Comparison of ENCODE assay signal across 18 cellular contexts in genomic region chr3:115330406-115330805, GRCh38.
A peak's percentile ranks its signal among the peaks of the same experiment; 100 is the strongest.
DNase-seq lines count a peak whose midpoint lies in the region; ATAC-seq and TF ChIP-seq lines count a peak whose summit lies in the region.
"Had no signal": no experiment of that assay in that cellular context is flagged by ENCODE, and none has a peak within 500 bp of the region (broad histone marks: within the 10 kb centered on the region; RNA-seq: fewer than 3 reads in every experiment).

No MANE protein-coding gene starts in this region.

- H3K4me3 Mint-ChIP-seq in naive thymus-derived CD8-positive, alpha-beta T cell, result no peak overlapping the region
- H3K4me3 Mint-ChIP-seq: neural progenitor cell had no signal

- 90% methylated on average over 1 of the region's 1 CpG for WGBS in smooth muscle cell (ENCODE audit: low lambda C conversion rate)

- H3F3A ChIP-seq in smooth muscle cell (ENCODE audit: low read depth), result no peaks in the 10 kb centered on the region

- peak overlapping the region; percentile 45 for H3K4me2 ChIP-seq in smooth muscle cell
- H3K4me2 ChIP-seq: neural progenitor cell, PC-9 had no signal

- H3K36me3 Mint-ChIP-seq in naive thymus-derived CD8-positive, alpha-beta T cell, result no peaks in the 10 kb centered on the region
- H3K36me3 Mint-ChIP-seq: neural progenitor cell had no signal

- peaks cover 0 to 5% (median 0%) of the 10 kb centered on the region in 9 donors for H3K9me3 Mint-ChIP-seq in naive thymus-derived CD8-positive, alpha-beta T cell
- H3K9me3 Mint-ChIP-seq: neural progenitor cell had no signal

- H3K27me3 ChIP-seq in smooth muscle cell (ENCODE audit: low read depth), result no peaks in the 10 kb centered on the region
- H3K27me3 ChIP-seq: adrenal gland, neural progenitor cell, spleen, tibial nerve had no signal

- H3K27me3 Mint-ChIP-seq in naive thymus-derived CD8-positive, alpha-beta T cell, result peaks cover 0 to 4% (median 2%) of the 10 kb centered on the region in 5 donors

- DNase-seq in DMS153 (lab: John Stamatoyannopoulos, UW) (peak; percentile 14), DMS153 treated with DMSO at 0.1 percent for 48 hours (lab: John Stamatoyannopoulos, UW; ENCODE audit: unreplicated experiment) (no peak), amniotic epithelial cell (ENCODE audit: low read depth) (peak; percentile 79), foreskin melanocyte (peak; percentile 78), smooth muscle cell (lab: John Stamatoyannopoulos, UW; ENCODE audit: unreplicated experiment) (no peak), NCI-H1694 (lab: John Stamatoyannopoulos, UW) (no peak)
- DNase-seq in naive thymus-derived CD8-positive, alpha-beta T cell, result no peak
- DNase-seq in activated naive CD4-positive, alpha-beta T cell (lab: John Stamatoyannopoulos, UW), result no peak
- DNase-seq: activated CD4-positive, alpha-beta T cell treated with anti-CD3 and anti-CD28 coated beads for 1 hour; activated T-cell treated with anti-CD3 and anti-CD28 coated beads for 4 hours; adrenal gland; effector CD4-positive, alpha-beta T cell; PC-9; spleen had no signal

- H3K36me3 ChIP-seq in smooth muscle cell (ENCODE audit: low read depth), result no peaks in the 10 kb centered on the region
- H3K36me3 ChIP-seq: adrenal gland, neural progenitor cell, spleen, tibial nerve had no signal

- no peak for TF ChIP-seq CTCF in smooth muscle cell (IDR thresholded peaks at IDR 0.05; ENCODE audit: borderline replicate concordance, insufficient read depth, poor library complexity, severe bottlenecking)

- H3K27ac Mint-ChIP-seq in naive thymus-derived CD8-positive, alpha-beta T cell, result no peak overlapping the region
- H3K27ac Mint-ChIP-seq: neural progenitor cell had no signal

- H3K4me3 ChIP-seq in smooth muscle cell, result no peak overlapping the region
- H3K4me3 ChIP-seq: adrenal gland, neural progenitor cell, PC-9, spleen, tibial nerve had no signal

- H3K4me1 Mint-ChIP-seq in naive thymus-derived CD8-positive, alpha-beta T cell, result no peaks in the 10 kb centered on the region
- H3K4me1 Mint-ChIP-seq: neural progenitor cell had no signal

- H3K9me3 ChIP-seq in smooth muscle cell (replicated peaks; ENCODE audit: low read depth), result no peaks in the 10 kb centered on the region
- H3K9me3 ChIP-seq: adrenal gland, spleen, tibial nerve had no signal

- POLR2A ChIA-PET in naive thymus-derived CD8-positive, alpha-beta T cell (lab: Charles Lee), result no interaction called here

- no peak overlapping the region for H3K9ac ChIP-seq in smooth muscle cell (ENCODE audit: low read depth)
- H3K9ac ChIP-seq: neural progenitor cell had no signal

- no peak overlapping the region for H2AFZ ChIP-seq in smooth muscle cell (ENCODE audit: low read depth)
- H2AFZ ChIP-seq: neural progenitor cell, PC-9 had no signal

- no peaks in the 10 kb centered on the region for H3K4me1 ChIP-seq in smooth muscle cell (ENCODE audit: low read depth)
- H3K4me1 ChIP-seq: adrenal gland, neural progenitor cell, tibial nerve had no signal

- no peak overlapping the region for H3K27ac ChIP-seq in smooth muscle cell (ENCODE audit: low read depth)
- H3K27ac ChIP-seq: 22Rv1, adrenal gland, neural progenitor cell, PC-9, spleen, tibial nerve had no signal

- no peak for ATAC-seq in naive thymus-derived CD8-positive, alpha-beta T cell
- ATAC-seq: left lobe of liver had no signal

- H3K79me2 ChIP-seq in smooth muscle cell (ENCODE audit: low read depth), result no peaks in the 10 kb centered on the region

- H4K20me1 ChIP-seq in smooth muscle cell (ENCODE audit: low read depth), result no peaks in the 10 kb centered on the region

Comparison
In these comparisons a context has a peak if more than half of its experiments do, and no peak if none do; other contexts are left out.
1. DNase-seq: peak in DMS153 (single experiment), amniotic epithelial cell (single experiment) and foreskin melanocyte (single experiment); none in DMS153 treated with DMSO at 0.1 percent for 48 hours (single experiment), smooth muscle cell (single experiment), NCI-H1694 (single experiment), naive thymus-derived CD8-positive, alpha-beta T cell (0 of 10) and activated naive CD4-positive, alpha-beta T cell (0 of 4).